In genomic region chr12:93962336-93962735, GRCh38 we compare ENCODE assay signal across 7 cellular contexts.
"Had no signal": no experiment of that assay in that cellular context is flagged by ENCODE, and none has a peak within 500 bp of the region (broad histone marks: within the 10 kb centered on the region; RNA-seq: fewer than 3 reads in every experiment).

No MANE protein-coding gene starts in this region.

- H3K9ac ChIP-seq: KMS-11 had no signal

- H3K4me2 ChIP-seq: KMS-11 had no signal

- H3K27ac ChIP-seq: HL-60, KMS-11 had no signal

- ATAC-seq: HepG2 had no signal

- DNase-seq: IMR-90, KBM-7, KG1 had no signal

- FAIRE-seq: HepG2, HTR-8/SVneo had no signal
